In genomic region chr9:78325343-78325742, GRCh38 we compare ENCODE assay signal across 10 cellular contexts. TPM values are rescaled to one million over a fixed set of nuclear protein-coding genes. Genes with fewer than 3 reads are reported as not detected.
DNase-seq lines count a peak whose midpoint lies in the region; ATAC-seq, FAIRE-seq and TF ChIP-seq lines count a peak whose summit lies in the region.
"Had no signal": no experiment of that assay in that cellular context is flagged by ENCODE, and none has a peak within 500 bp of the region (broad histone marks: within the 10 kb centered on the region; RNA-seq: fewer than 3 reads in every experiment).

No MANE protein-coding gene starts in this region.

- intact Hi-C loops in mucosa of descending colon (cut with DNase I, micrococcal nuclease): no loop called here

- H3K4me1 ChIP-seq in BLaER1 (peaks cover 24% of the 10 kb centered on the region), mucosa of descending colon (ENCODE audit: low read depth) (no peaks in the 10 kb centered on the region)
- H3K4me1 ChIP-seq: left lung had no signal

- DNase-seq in NCI-H2196 (lab: John Stamatoyannopoulos, UW; ENCODE audit: unreplicated experiment): peak; percentile 68
- DNase-seq in ecto neural progenitor cell (ENCODE audit: low spot score): peak; percentile 50
- DNase-seq in mucosa of descending colon: peak in 2 of 3 donors; percentile 29 to 52
- no peak for DNase-seq in GM12892 (ENCODE audit: insufficient read length)
- DNase-seq in SW480 (ENCODE audit: low spot score): no peak
- DNase-seq: activated B cell treated with CpG ODN at 0.5 μM for 24 hours, left lung had no signal

- TF ChIP-seq POLR2A in GM12892 (IDR thresholded peaks at IDR 0.05; ENCODE audit: low read depth, low read length): no peak

- H3K9ac ChIP-seq in BLaER1: no peak overlapping the region

- no peak for TF ChIP-seq CTCF in mucosa of descending colon (IDR thresholded peaks at IDR 0.05)

- H3K27me3 ChIP-seq in BLaER1: no peaks in the 10 kb centered on the region
- H3K27me3 ChIP-seq: left lung had no signal

- peak overlapping the region; percentile 39; the same call in 1 of the 2 replicates for H3K27ac ChIP-seq in BLaER1
- H3K27ac ChIP-seq: left lung had no signal

- H3K9me3 ChIP-seq in BLaER1 (no peaks in the 10 kb centered on the region), mucosa of descending colon (no peaks in the 10 kb centered on the region)
- H3K9me3 ChIP-seq: left lung had no signal

- no peak for FAIRE-seq in GM12892 (lab: Jason Lieb, UNC)

- ATAC-seq in mucosa of descending colon: peak; percentile 86
- ATAC-seq in HG02870 (IDR thresholded peaks at IDR 0.05; ENCODE audit: unreplicated experiment): no peak
- ATAC-seq in GM18909 (IDR thresholded peaks at IDR 0.05; ENCODE audit: poor library complexity, unreplicated experiment): no peak
- ATAC-seq: left lung had no signal

- peak overlapping the region; percentile 20 for H3K4me2 ChIP-seq in BLaER1

- H3K36me3 ChIP-seq in BLaER1: peaks cover 93% of the 10 kb centered on the region
- no peaks in the 10 kb centered on the region for H3K36me3 ChIP-seq in mucosa of descending colon (ENCODE audit: low read depth)
- H3K36me3 ChIP-seq: left lung had no signal

- H3K4me3 ChIP-seq in BLaER1 (no peak overlapping the region), mucosa of descending colon (no peak overlapping the region)
- H3K4me3 ChIP-seq: left lung had no signal

- peaks cover 36% of the 10 kb centered on the region for H4K20me1 ChIP-seq in BLaER1

RNA-seq across cellular contexts. Expression of gene PSAT1, which starts 28.4 kb away (rescaled TPM):
- 1 to 10 TPM; 1.2 to 7.2 (median 3.4) TPM for total RNA-seq in mucosa of descending colon
- 27.1 TPM for polyA plus RNA-seq in GM12892 (2012; ENCODE audit: missing spikeins)

Comparison
In these comparisons a context has a peak if more than half of its experiments do, and no peak if none do; other contexts are left out.
1. DNase-seq: peak in NCI-H2196 (single experiment), ecto neural progenitor cell (single experiment) and mucosa of descending colon (2 of 3); none in GM12892 (single experiment) and SW480 (single experiment).